8 cellular contexts compared by ENCODE assay signal in the genomic region with DNA sequence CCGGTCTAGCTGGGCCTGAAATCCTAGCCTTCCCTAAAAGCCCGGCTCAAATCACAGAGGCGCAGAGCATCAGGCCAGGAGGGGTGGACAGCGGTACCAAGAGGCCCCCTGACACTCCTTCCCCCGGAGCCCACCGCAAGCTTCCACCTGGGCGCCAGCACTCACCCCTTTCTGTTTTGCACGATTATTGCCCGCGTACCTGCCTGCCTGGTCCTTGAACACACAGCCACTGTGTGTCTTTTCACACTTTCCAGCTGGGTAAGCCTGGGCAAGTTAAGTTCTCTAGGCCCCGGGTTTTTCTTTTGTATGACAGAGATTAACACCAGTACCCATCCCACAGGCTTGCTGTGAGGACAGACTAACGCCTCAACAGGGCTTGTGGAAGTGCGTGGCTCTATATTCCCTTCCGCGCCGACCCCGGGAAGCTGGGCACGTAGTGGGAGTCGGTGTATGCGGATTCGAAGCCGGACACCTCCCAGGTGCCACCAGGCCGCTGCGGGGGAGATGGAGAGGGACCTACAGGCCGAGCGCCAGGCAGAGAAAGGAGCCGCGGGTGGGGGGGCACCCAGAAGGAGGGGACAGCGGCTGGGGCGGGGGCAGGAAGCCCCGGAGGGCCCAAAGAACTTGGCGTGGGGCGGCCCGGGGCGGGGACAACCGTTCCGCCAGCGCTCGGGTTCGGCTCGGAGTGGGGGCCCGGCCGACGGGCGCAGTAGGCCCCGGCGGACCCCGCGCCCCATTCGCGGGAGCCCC.
DNase-seq lines count a peak whose midpoint lies in the region; ATAC-seq and TF ChIP-seq lines count a peak whose summit lies in the region.

No MANE protein-coding gene starts in this region.

- H3K27me3 ChIP-seq in iPS-15b (ENCODE audit: control insufficient read depth, insufficient read depth, low read length) = peaks cover 6% of the 10 kb centered on the region

- H3K36me3 ChIP-seq in iPS-15b (ENCODE audit: control insufficient read depth, insufficient read depth, low read length) = peaks cover 9% of the 10 kb centered on the region

- TF ChIP-seq CTCF in AG09309 (IDR thresholded peaks at IDR 0.05; ENCODE audit: control insufficient read depth, insufficient read depth, low read depth, low read length, missing control alignments) (no peak), astrocyte of the cerebellum (IDR thresholded peaks at IDR 0.05; ENCODE audit: low read depth, low read length, missing control alignments) (no peak)

- peak overlapping the region; percentile 63 to 97 (median 88) for H3K27ac ChIP-seq in skin epidermis

- DNase-seq in AG09309 (ENCODE audit: low read depth) = no peak
- peak; percentile 33 to 56 (median 38) for DNase-seq in T-helper 1 cell
- DNase-seq in astrocyte of the cerebellum (ENCODE audit: low read depth) = no peak
- no peak for DNase-seq in SIG-M5 treated with dmso at 0.1 percent for 504 hours (lab: John Stamatoyannopoulos, UW; ENCODE audit: unreplicated experiment)

- H3K4me3 ChIP-seq in AG09309 (ENCODE audit: control insufficient read depth, low read depth, low read length) = peak overlapping the region; percentile 75
- H3K4me3 ChIP-seq in astrocyte of the cerebellum (ENCODE audit: low read depth, low read length) = peak overlapping the region; percentile 66
- peak overlapping the region; percentile 65 for H3K4me3 ChIP-seq in iPS-15b (ENCODE audit: low read depth, low read length)
- peak overlapping the region; percentile 53 to 82 (median 66) for H3K4me3 ChIP-seq in skin epidermis

- in situ Hi-C loops in astrocyte of the cerebellum (cut with HindIII; ENCODE audit: low sequenced_read_pairs) = no loop called here

- no peaks in the 10 kb centered on the region for H3K9me3 ChIP-seq in iPS-15b (ENCODE audit: control insufficient read depth, insufficient read depth, low read length)

- peak overlapping the region; percentile 47 for H3K9ac ChIP-seq in iPS-15b (ENCODE audit: low read depth, low read length)

- ATAC-seq in GM19025 (IDR thresholded peaks at IDR 0.05; ENCODE audit: low read depth, unreplicated experiment) (peak; percentile 30), HG03342 (IDR thresholded peaks at IDR 0.05; ENCODE audit: unreplicated experiment) (peak; percentile 33)

- no peaks in the 10 kb centered on the region for H3K4me1 ChIP-seq in iPS-15b (ENCODE audit: control insufficient read depth, insufficient read depth, low read length)

Comparison
In these comparisons a context has a peak if more than half of its experiments do, and no peak if none do; other contexts are left out.
1. DNase-seq: peak in T-helper 1 cell (5 of 5); none in AG09309 (single experiment), astrocyte of the cerebellum (single experiment) and SIG-M5 treated with dmso at 0.1 percent for 504 hours (single experiment).
2. Peak in every context shown above with its lines, with median percentiles within 50 percentile points of each other: H3K4me3 ChIP-seq.